21 cellular contexts compared by ENCODE assay signal in genomic region chr17:67439269-67439668, GRCh38.
A peak's percentile ranks its signal among the peaks of the same experiment; 100 is the strongest.
DNase-seq lines count a peak whose midpoint lies in the region; ATAC-seq and TF ChIP-seq lines count a peak whose summit lies in the region.
"Had no signal": no experiment of that assay in that cellular context is flagged by ENCODE, and none has a peak within 500 bp of the region (broad histone marks: within the 10 kb centered on the region; RNA-seq: fewer than 3 reads in every experiment).

No MANE protein-coding gene starts in this region.

- H3K4me1 ChIP-seq in Panc1 (ENCODE audit: control insufficient read depth, insufficient read depth, low read length) (peaks cover 21% of the 10 kb centered on the region), right lobe of liver (peaks cover 0 to 6% (median 0%) of the 10 kb centered on the region in 4 donors)
- H3K4me1 ChIP-seq: colonic mucosa had no signal

- intact Hi-C loops in Panc1 (cut with micrococcal nuclease; ENCODE audit: unreplicated experiment) (no loop called here), right lobe of liver (cut with DNase I) (no loop called here), left cardiac atrium (cut with DNase I) (no loop called here)

- H3K4me3 Mint-ChIP-seq in activated naive CD4-positive, alpha-beta T cell treated with anti-CD3 and anti-CD28 coated beads, Interleukin-2, amount 50 U/mL, for 24 hours, result no peak overlapping the region
- H3K4me3 Mint-ChIP-seq in central memory CD8-positive, alpha-beta T cell, result peak overlapping the region; percentile 66
- H3K4me3 Mint-ChIP-seq: activated B cell treated with CpG ODN at 0.5 μM for 24 hours had no signal

- in situ Hi-C loops in Panc1 (cut with HindIII; ENCODE audit: low pct_unique_long_range_greater_than_20kb, low sequenced_read_pairs), result no loop called here

- DNase-seq in activated naive CD4-positive, alpha-beta T cell treated with anti-CD3 and anti-CD28 coated beads, Interleukin-2, amount 50 U/mL, for 72 hours (ENCODE audit: low spot score in 2 of 2), result no peak
- DNase-seq in Panc1 (ENCODE audit: low read depth, low spot score) (no peak), right lobe of liver (no peak), D341Med (ENCODE audit: low spot score) (no peak), substantia nigra (lab: John Stamatoyannopoulos, UW) (no peak), left cardiac atrium (no peak)
- no peak for DNase-seq in central memory CD8-positive, alpha-beta T cell (ENCODE audit: low spot score in 2 of 2)
- DNase-seq: activated B cell treated with CpG ODN at 0.5 μM for 24 hours; activated T-cell treated with anti-CD3 and anti-CD28 coated beads, Interleukin-2, amount 50 U/mL, for 48 hours; brain microvascular endothelial cell; colonic mucosa; NCI-H1048; NCI-H2029; NCI-H345; small intestine; stimulated activated CD4-positive, alpha-beta T cell treated with anti-CD3 and anti-CD28 coated beads, Interleukin-4, amount 100 ng/mL, for 1 hour; stimulated activated naive CD4-positive, alpha-beta T cell treated with Interleukin-2 at 50 U/mL for 16 hours; T1000 had no signal

- H3K27ac ChIP-seq in Panc1 (ENCODE audit: low read length), result peak overlapping the region; percentile 39
- H3K27ac ChIP-seq in right lobe of liver, result no peak overlapping the region
- no peak overlapping the region for H3K27ac ChIP-seq in substantia nigra (ENCODE audit: low read depth, low read length, poor library complexity, severe bottlenecking)
- H3K27ac ChIP-seq: brain microvascular endothelial cell, colonic mucosa, RWPE1 had no signal

- H3K36me3 ChIP-seq in Panc1 (ENCODE audit: control insufficient read depth, insufficient read depth, low read length), result no peaks in the 10 kb centered on the region
- H3K36me3 ChIP-seq in right lobe of liver, result no peaks in the 10 kb centered on the region
- H3K36me3 ChIP-seq: brain microvascular endothelial cell, colonic mucosa had no signal

- TF ChIP-seq POLR2A in right lobe of liver (IDR thresholded peaks at IDR 0.05), result no peak

- CTCF ChIA-PET in Panc1 (lab: Charles Lee), result no interaction called here

- no peak for ATAC-seq in activated naive CD4-positive, alpha-beta T cell treated with anti-CD3 and anti-CD28 coated beads, Interleukin-2, amount 50 U/mL, for 72 hours
- ATAC-seq in Panc1 (no peak), right lobe of liver (no peak), left cardiac atrium (no peak)
- ATAC-seq in central memory CD8-positive, alpha-beta T cell (replicated peaks; ENCODE audit: extremely low read depth, poor library complexity, severe bottlenecking), result no peak

- H3K9me3 Mint-ChIP-seq in activated naive CD4-positive, alpha-beta T cell treated with anti-CD3 and anti-CD28 coated beads, Interleukin-2, amount 50 U/mL, for 24 hours, result no peaks in the 10 kb centered on the region
- H3K9me3 Mint-ChIP-seq in activated naive CD4-positive, alpha-beta T cell treated with anti-CD3 and anti-CD28 coated beads, Interleukin-2, amount 50 U/mL, for 72 hours, result no peaks in the 10 kb centered on the region
- no peaks in the 10 kb centered on the region for H3K9me3 Mint-ChIP-seq in central memory CD8-positive, alpha-beta T cell
- H3K9me3 Mint-ChIP-seq: activated B cell treated with CpG ODN at 0.5 μM for 24 hours had no signal

- peak overlapping the region; percentile 95 for H3K27ac Mint-ChIP-seq in activated naive CD4-positive, alpha-beta T cell treated with anti-CD3 and anti-CD28 coated beads, Interleukin-2, amount 50 U/mL, for 24 hours
- peak overlapping the region in 1 of 2 donors; percentile 98 for H3K27ac Mint-ChIP-seq in activated naive CD4-positive, alpha-beta T cell treated with anti-CD3 and anti-CD28 coated beads, Interleukin-2, amount 50 U/mL, for 72 hours
- H3K27ac Mint-ChIP-seq in central memory CD8-positive, alpha-beta T cell (ENCODE audit: low read depth), result peak overlapping the region; percentile 95
- H3K27ac Mint-ChIP-seq: activated B cell treated with CpG ODN at 0.5 μM for 24 hours had no signal

- H3K27me3 Mint-ChIP-seq in activated naive CD4-positive, alpha-beta T cell treated with anti-CD3 and anti-CD28 coated beads, Interleukin-2, amount 50 U/mL, for 24 hours, result no peaks in the 10 kb centered on the region
- H3K27me3 Mint-ChIP-seq in central memory CD8-positive, alpha-beta T cell, result no peaks in the 10 kb centered on the region
- H3K27me3 Mint-ChIP-seq: activated B cell treated with CpG ODN at 0.5 μM for 24 hours had no signal

- H3K4me1 Mint-ChIP-seq in activated naive CD4-positive, alpha-beta T cell treated with anti-CD3 and anti-CD28 coated beads, Interleukin-2, amount 50 U/mL, for 24 hours, result peaks cover 89% of the 10 kb centered on the region
- H3K4me1 Mint-ChIP-seq in central memory CD8-positive, alpha-beta T cell, result peaks cover 72% of the 10 kb centered on the region

- POLR2A ChIA-PET in Panc1 (lab: Charles Lee), result no interaction called here

- no peak for TF ChIP-seq CTCF in Panc1 (IDR thresholded peaks at IDR 0.05)
- TF ChIP-seq CTCF in right lobe of liver (IDR thresholded peaks at IDR 0.05), result no peak

- no TSS peak for BruUV-seq in Panc1 (replicated peaks; lab: Mats Ljungman, UMichigan)

- peaks cover 5% of the 10 kb centered on the region for H3K36me3 Mint-ChIP-seq in activated naive CD4-positive, alpha-beta T cell treated with anti-CD3 and anti-CD28 coated beads, Interleukin-2, amount 50 U/mL, for 24 hours
- H3K36me3 Mint-ChIP-seq in activated naive CD4-positive, alpha-beta T cell treated with anti-CD3 and anti-CD28 coated beads, Interleukin-2, amount 50 U/mL, for 72 hours, result no peaks in the 10 kb centered on the region
- H3K36me3 Mint-ChIP-seq in central memory CD8-positive, alpha-beta T cell (ENCODE audit: insufficient read depth), result peaks cover 29% of the 10 kb centered on the region

- 88% methylated on average over 2 of the region's 2 CpGs for WGBS in right lobe of liver (ENCODE audit: insufficient coverage, low coverage, low lambda C conversion rate, missing lambda C conversion rate)

- H3K9me3 ChIP-seq in Panc1 (ENCODE audit: control insufficient read depth, insufficient read depth, low read depth, low read length) (no peaks in the 10 kb centered on the region), right lobe of liver (no peaks in the 10 kb centered on the region)
- H3K9me3 ChIP-seq: colonic mucosa had no signal

- H3K27me3 ChIP-seq in Panc1 (ENCODE audit: control insufficient read depth, insufficient read depth, low read length), result no peaks in the 10 kb centered on the region
- H3K27me3 ChIP-seq in right lobe of liver, result no peaks in the 10 kb centered on the region
- H3K27me3 ChIP-seq: brain microvascular endothelial cell, colonic mucosa had no signal

- no peak overlapping the region for H3K4me3 ChIP-seq in Panc1 (ENCODE audit: low read depth in 2 of 2, low read length in 2 of 2)
- no peak overlapping the region for H3K4me3 ChIP-seq in right lobe of liver
- H3K4me3 ChIP-seq: colonic mucosa, lung had no signal
